15 cellular contexts compared by ENCODE assay signal in genomic region chr7:127536426-127537152, GRCh38. TPM values are rescaled to one million over a fixed set of nuclear protein-coding genes. Genes with fewer than 3 reads are reported as not detected.
DNase-seq lines count a peak whose midpoint lies in the region; ATAC-seq lines count a peak whose summit lies in the region.
"Had no signal": no experiment of that assay in that cellular context is flagged by ENCODE, and none has a peak within 500 bp of the region (broad histone marks: within the 10 kb centered on the region; RNA-seq: fewer than 3 reads in every experiment).

No MANE protein-coding gene starts in this region.

- H3K27ac Mint-ChIP-seq in activated T-cell treated with anti-CD3 and anti-CD28 coated beads, Interleukin-2, amount 50 U/mL, for 72 hours, result no peak overlapping the region
- H3K27ac Mint-ChIP-seq in immature natural killer cell, result no peak overlapping the region
- H3K27ac Mint-ChIP-seq: activated CD4-positive, alpha-beta T cell treated with anti-CD3 and anti-CD28 coated beads for 36 hours had no signal

- no peak for DNase-seq in activated T-cell treated with anti-CD3 and anti-CD28 coated beads, Interleukin-2, amount 50 U/mL, for 72 hours
- no peak for DNase-seq in activated T-cell treated with anti-CD3 and anti-CD28 coated beads, Interleukin-2, amount 50 U/mL, for 48 hours
- DNase-seq in astrocyte of the hippocampus (ENCODE audit: low read depth, low spot score) (peak; percentile 20), iPS-NIHi7 (ENCODE audit: extremely low spot score) (peak; percentile 44), immature natural killer cell (no peak)
- no peak for DNase-seq in effector CD8-positive, alpha-beta T cell (lab: John Stamatoyannopoulos, UW)
- DNase-seq in activated T-cell treated with anti-CD3 and anti-CD28 coated beads, Interleukin-2, amount 50 U/mL, for 4 hours, result no peak
- DNase-seq: activated CD4-positive, alpha-beta T cell treated with anti-CD3 and anti-CD28 coated beads for 36 hours; activated naive CD4-positive, alpha-beta T cell; cortex of kidney; DND-41; NK-92 treated with Interleukin-12 subunit alpha and Interleukin-12 subunit beta, amount 100 ng/mL, for 24 hours; transverse colon had no signal

- no peaks in the 10 kb centered on the region for H3K4me1 ChIP-seq in skeletal muscle satellite cell (ENCODE audit: control insufficient read depth, insufficient read depth, low read length)
- H3K4me1 ChIP-seq: transverse colon had no signal

- H3K36me3 ChIP-seq in skeletal muscle satellite cell (ENCODE audit: insufficient read depth, low read length), result no peaks in the 10 kb centered on the region
- H3K36me3 ChIP-seq: transverse colon had no signal

- no peaks in the 10 kb centered on the region for H3K9me3 ChIP-seq in skeletal muscle satellite cell (replicated peaks; ENCODE audit: low read length)
- H3K9me3 ChIP-seq: transverse colon had no signal

- no peak overlapping the region for H3K4me3 ChIP-seq in skeletal muscle satellite cell (ENCODE audit: low read length)
- H3K4me3 ChIP-seq: transverse colon had no signal

- peaks cover 42% of the 10 kb centered on the region for H3K27me3 Mint-ChIP-seq in activated T-cell treated with anti-CD3 and anti-CD28 coated beads, Interleukin-2, amount 50 U/mL, for 72 hours (ENCODE audit: low read depth)
- peaks cover 2 to 17% (median 13%) of the 10 kb centered on the region in 3 donors for H3K27me3 Mint-ChIP-seq in immature natural killer cell (ENCODE audit: low read depth in 3 of 3)
- peaks cover 47% of the 10 kb centered on the region for H3K27me3 Mint-ChIP-seq in activated T-cell treated with anti-CD3 and anti-CD28 coated beads, Interleukin-2, amount 50 U/mL, for 4 hours (ENCODE audit: low read depth)

- H3K9me3 Mint-ChIP-seq in activated T-cell treated with anti-CD3 and anti-CD28 coated beads, Interleukin-2, amount 50 U/mL, for 72 hours, result peaks cover 0 to 1% of the 10 kb centered on the region in 2 donors
- H3K9me3 Mint-ChIP-seq in immature natural killer cell, result no peaks in the 10 kb centered on the region
- no peaks in the 10 kb centered on the region for H3K9me3 Mint-ChIP-seq in activated T-cell treated with anti-CD3 and anti-CD28 coated beads, Interleukin-2, amount 50 U/mL, for 4 hours

- peak overlapping the region; percentile 52 for H3K4me2 ChIP-seq in skeletal muscle satellite cell (ENCODE audit: low read length)

- peaks cover 39% of the 10 kb centered on the region for H3K27me3 ChIP-seq in skeletal muscle satellite cell (ENCODE audit: control insufficient read depth, insufficient read depth, low read length)

- no peak overlapping the region for H3K9ac ChIP-seq in skeletal muscle satellite cell (ENCODE audit: low read depth, low read length)

- H3K36me3 Mint-ChIP-seq in activated T-cell treated with anti-CD3 and anti-CD28 coated beads, Interleukin-2, amount 50 U/mL, for 72 hours (ENCODE audit: insufficient read depth in 2 of 2), result peaks cover 0 to 2% of the 10 kb centered on the region in 2 donors
- no peaks in the 10 kb centered on the region for H3K36me3 Mint-ChIP-seq in immature natural killer cell
- no peaks in the 10 kb centered on the region for H3K36me3 Mint-ChIP-seq in activated T-cell treated with anti-CD3 and anti-CD28 coated beads, Interleukin-2, amount 50 U/mL, for 4 hours (ENCODE audit: insufficient read depth)

- H3K4me3 Mint-ChIP-seq in activated T-cell treated with anti-CD3 and anti-CD28 coated beads, Interleukin-2, amount 50 U/mL, for 72 hours, result peak overlapping the region; percentile 43 to 59
- H3K4me3 Mint-ChIP-seq in immature natural killer cell, result no peak overlapping the region
- no peak overlapping the region for H3K4me3 Mint-ChIP-seq in activated T-cell treated with anti-CD3 and anti-CD28 coated beads, Interleukin-2, amount 50 U/mL, for 4 hours
- H3K4me3 Mint-ChIP-seq: activated CD4-positive, alpha-beta T cell treated with anti-CD3 and anti-CD28 coated beads for 36 hours had no signal

- peaks cover 5% of the 10 kb centered on the region for H3K4me1 Mint-ChIP-seq in activated T-cell treated with anti-CD3 and anti-CD28 coated beads, Interleukin-2, amount 50 U/mL, for 72 hours (ENCODE audit: low read depth)
- no peaks in the 10 kb centered on the region for H3K4me1 Mint-ChIP-seq in immature natural killer cell
- peaks cover 3% of the 10 kb centered on the region for H3K4me1 Mint-ChIP-seq in activated T-cell treated with anti-CD3 and anti-CD28 coated beads, Interleukin-2, amount 50 U/mL, for 4 hours (ENCODE audit: low read depth)
- H3K4me1 Mint-ChIP-seq: activated CD4-positive, alpha-beta T cell treated with anti-CD3 and anti-CD28 coated beads for 36 hours had no signal

- ATAC-seq in activated T-cell treated with anti-CD3 and anti-CD28 coated beads, Interleukin-2, amount 50 U/mL, for 72 hours (replicated peaks in 1 of 2), result no peak
- no peak for ATAC-seq in activated T-cell treated with anti-CD3 and anti-CD28 coated beads, Interleukin-2, amount 50 U/mL, for 4 hours
- ATAC-seq: activated CD4-positive, alpha-beta T cell treated with anti-CD3 and anti-CD28 coated beads for 36 hours had no signal

RNA-seq across cellular contexts. Expression of gene GCC1, which starts 48.8 kb away (rescaled TPM):
- total RNA-seq in activated T-cell treated with anti-CD3 and anti-CD28 coated beads, Interleukin-2, amount 50 U/mL, for 72 hours, result 10 to 100 TPM; 24.5 to 25.1 TPM
- total RNA-seq in skeletal muscle satellite cell (2012; rRNA removed), result 13.8 and 13.9 TPM in 2 replicates
- polyA plus RNA-seq in immature natural killer cell, result 10 to 100 TPM in 1 of 3 donors, 1 to 10 TPM in 2; 4.8 to 20.1 (median 8.2) TPM
- 10 to 100 TPM; 16.2 to 19.1 (median 18.5) TPM for total RNA-seq in activated T-cell treated with anti-CD3 and anti-CD28 coated beads, Interleukin-2, amount 50 U/mL, for 4 hours

RNA-seq across cellular contexts. Expression of gene ARF5, which starts 51.6 kb away (rescaled TPM):
- total RNA-seq in activated T-cell treated with anti-CD3 and anti-CD28 coated beads, Interleukin-2, amount 50 U/mL, for 72 hours, result 100 to 1,000 TPM; 114 to 135 TPM
- 112 and 124 TPM in 2 replicates for total RNA-seq in skeletal muscle satellite cell (2012; rRNA removed)
- 100 to 1,000 TPM; 213 to 272 (median 263) TPM for polyA plus RNA-seq in immature natural killer cell
- 100 to 1,000 TPM in 2 of 3 donors, 10 to 100 TPM in 1; 94.0 to 116 (median 104) TPM for total RNA-seq in activated T-cell treated with anti-CD3 and anti-CD28 coated beads, Interleukin-2, amount 50 U/mL, for 4 hours

RNA-seq across cellular contexts. Expression of gene FSCN3, which starts 56.9 kb away (rescaled TPM):
- total RNA-seq in activated T-cell treated with anti-CD3 and anti-CD28 coated beads, Interleukin-2, amount 50 U/mL, for 72 hours, result 1 to 10 TPM; 2.7 to 3.2 TPM
- 0.66 and 2.8 TPM in 2 replicates for total RNA-seq in skeletal muscle satellite cell (2012; rRNA removed)
- polyA plus RNA-seq in immature natural killer cell, result 1 to 10 TPM in 2 of 3 donors, not detected in 1; 1.2 to 1.5 TPM
- 1 to 10 TPM; 1.2 to 2.2 (median 1.7) TPM for total RNA-seq in activated T-cell treated with anti-CD3 and anti-CD28 coated beads, Interleukin-2, amount 50 U/mL, for 4 hours
- total RNA-seq: skeletal muscle tissue had no signal

Comparison
In these comparisons a context has a peak if more than half of its experiments do, and no peak if none do; other contexts are left out.
1. H3K4me3 Mint-ChIP-seq: peak in activated T-cell treated with anti-CD3 and anti-CD28 coated beads, Interleukin-2, amount 50 U/mL, for 72 hours (2 of 2); none in immature natural killer cell (0 of 5) and activated T-cell treated with anti-CD3 and anti-CD28 coated beads, Interleukin-2, amount 50 U/mL, for 4 hours (single experiment).
2. DNase-seq: peak in astrocyte of the hippocampus (single experiment) and iPS-NIHi7 (single experiment); none in activated T-cell treated with anti-CD3 and anti-CD28 coated beads, Interleukin-2, amount 50 U/mL, for 72 hours (0 of 2), activated T-cell treated with anti-CD3 and anti-CD28 coated beads, Interleukin-2, amount 50 U/mL, for 48 hours (0 of 2), immature natural killer cell (0 of 3), effector CD8-positive, alpha-beta T cell (single experiment) and activated T-cell treated with anti-CD3 and anti-CD28 coated beads, Interleukin-2, amount 50 U/mL, for 4 hours (single experiment).